Comparison of ENCODE assay signal across 1 cellular context in the genomic region with DNA sequence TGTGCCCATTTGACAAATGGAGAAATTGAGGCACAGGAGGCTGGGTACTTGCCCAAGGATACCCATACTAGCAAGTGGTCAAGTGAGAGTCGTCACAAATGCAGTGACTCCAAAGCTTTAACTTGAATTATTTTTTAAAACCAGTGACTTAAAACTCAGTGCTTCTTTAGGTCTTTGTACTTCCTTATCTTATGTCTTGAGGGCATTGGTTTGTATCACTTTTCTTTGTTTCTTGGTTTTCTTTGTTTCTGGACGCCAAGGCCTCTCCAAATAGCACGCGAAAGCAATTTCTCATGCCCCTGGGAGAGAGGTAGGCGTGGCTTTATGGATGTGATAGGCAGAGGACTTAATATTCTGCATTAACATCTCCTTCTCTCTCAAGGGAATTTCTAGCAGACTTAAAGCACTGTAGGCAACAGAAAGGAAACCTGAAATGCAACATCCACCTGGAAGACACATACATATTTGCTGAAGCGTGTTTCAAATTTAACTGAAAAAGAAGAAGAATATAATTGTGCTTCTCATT.
TF ChIP-seq lines count a peak whose summit lies in the region.

No MANE protein-coding gene starts in this region.

TF ChIP-seq in GM23338, 12 proteins besides CTCF, POLR2A, EP300 and RAD21 (continued from another document):
- TF ChIP-seq, protein P1, sequence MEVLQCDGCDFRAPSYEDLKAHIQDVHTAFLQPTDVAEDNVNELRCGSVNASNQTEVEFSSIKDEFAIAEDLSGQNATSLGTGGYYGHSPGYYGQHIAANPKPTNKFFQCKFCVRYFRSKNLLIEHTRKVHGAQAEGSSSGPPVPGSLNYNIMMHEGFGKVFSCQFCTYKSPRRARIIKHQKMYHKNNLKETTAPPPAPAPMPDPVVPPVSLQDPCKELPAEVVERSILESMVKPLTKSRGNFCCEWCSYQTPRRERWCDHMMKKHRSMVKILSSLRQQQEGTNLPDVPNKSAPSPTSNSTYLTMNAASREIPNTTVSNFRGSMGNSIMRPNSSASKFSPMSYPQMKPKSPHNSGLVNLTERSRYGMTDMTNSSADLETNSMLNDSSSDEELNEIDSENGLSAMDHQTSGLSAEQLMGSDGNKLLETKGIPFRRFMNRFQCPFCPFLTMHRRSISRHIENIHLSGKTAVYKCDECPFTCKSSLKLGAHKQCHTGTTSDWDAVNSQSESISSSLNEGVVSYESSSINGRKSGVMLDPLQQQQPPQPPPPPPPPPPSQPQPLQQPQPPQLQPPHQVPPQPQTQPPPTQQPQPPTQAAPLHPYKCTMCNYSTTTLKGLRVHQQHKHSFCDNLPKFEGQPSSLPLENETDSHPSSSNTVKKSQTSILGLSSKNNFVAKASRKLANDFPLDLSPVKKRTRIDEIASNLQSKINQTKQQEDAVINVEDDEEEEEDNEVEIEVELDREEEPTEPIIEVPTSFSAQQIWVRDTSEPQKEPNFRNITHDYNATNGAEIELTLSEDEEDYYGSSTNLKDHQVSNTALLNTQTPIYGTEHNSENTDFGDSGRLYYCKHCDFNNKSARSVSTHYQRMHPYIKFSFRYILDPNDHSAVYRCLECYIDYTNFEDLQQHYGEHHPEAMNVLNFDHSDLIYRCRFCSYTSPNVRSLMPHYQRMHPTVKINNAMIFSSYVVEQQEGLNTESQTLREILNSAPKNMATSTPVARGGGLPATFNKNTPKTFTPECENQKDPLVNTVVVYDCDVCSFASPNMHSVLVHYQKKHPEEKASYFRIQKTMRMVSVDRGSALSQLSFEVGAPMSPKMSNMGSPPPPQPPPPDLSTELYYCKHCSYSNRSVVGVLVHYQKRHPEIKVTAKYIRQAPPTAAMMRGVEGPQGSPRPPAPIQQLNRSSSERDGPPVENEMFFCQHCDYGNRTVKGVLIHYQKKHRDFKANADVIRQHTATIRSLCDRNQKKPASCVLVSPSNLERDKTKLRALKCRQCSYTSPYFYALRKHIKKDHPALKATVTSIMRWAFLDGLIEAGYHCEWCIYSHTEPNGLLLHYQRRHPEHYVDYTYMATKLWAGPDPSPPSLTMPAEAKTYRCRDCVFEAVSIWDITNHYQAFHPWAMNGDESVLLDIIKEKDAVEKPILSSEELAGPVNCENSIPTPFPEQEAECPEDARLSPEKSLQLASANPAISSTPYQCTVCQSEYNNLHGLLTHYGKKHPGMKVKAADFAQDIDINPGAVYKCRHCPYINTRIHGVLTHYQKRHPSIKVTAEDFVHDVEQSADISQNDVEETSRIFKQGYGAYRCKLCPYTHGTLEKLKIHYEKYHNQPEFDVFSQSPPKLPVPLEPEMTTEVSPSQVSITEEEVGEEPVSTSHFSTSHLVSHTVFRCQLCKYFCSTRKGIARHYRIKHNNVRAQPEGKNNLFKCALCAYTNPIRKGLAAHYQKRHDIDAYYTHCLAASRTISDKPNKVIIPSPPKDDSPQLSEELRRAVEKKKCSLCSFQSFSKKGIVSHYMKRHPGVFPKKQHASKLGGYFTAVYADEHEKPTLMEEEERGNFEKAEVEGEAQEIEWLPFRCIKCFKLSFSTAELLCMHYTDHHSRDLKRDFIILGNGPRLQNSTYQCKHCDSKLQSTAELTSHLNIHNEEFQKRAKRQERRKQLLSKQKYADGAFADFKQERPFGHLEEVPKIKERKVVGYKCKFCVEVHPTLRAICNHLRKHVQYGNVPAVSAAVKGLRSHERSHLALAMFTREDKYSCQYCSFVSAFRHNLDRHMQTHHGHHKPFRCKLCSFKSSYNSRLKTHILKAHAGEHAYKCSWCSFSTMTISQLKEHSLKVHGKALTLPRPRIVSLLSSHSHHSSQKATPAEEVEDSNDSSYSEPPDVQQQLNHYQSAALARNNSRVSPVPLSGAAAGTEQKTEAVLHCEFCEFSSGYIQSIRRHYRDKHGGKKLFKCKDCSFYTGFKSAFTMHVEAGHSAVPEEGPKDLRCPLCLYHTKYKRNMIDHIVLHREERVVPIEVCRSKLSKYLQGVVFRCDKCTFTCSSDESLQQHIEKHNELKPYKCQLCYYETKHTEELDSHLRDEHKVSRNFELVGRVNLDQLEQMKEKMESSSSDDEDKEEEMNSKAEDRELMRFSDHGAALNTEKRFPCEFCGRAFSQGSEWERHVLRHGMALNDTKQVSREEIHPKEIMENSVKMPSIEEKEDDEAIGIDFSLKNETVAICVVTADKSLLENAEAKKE (CRISPR knock-in tag; IDR thresholded peaks at IDR 0.05), result no peak
- TF ChIP-seq JUNB (IDR thresholded peaks at IDR 0.05; ENCODE audit: unreplicated experiment), result no peak
